ENCODE assay signal across 12 cellular contexts in genomic region chr3:157086775-157087174, GRCh38.
DNase-seq lines count a peak whose midpoint lies in the region; ATAC-seq and TF ChIP-seq lines count a peak whose summit lies in the region.
"Had no signal": no experiment of that assay in that cellular context is flagged by ENCODE, and none has a peak within 500 bp of the region (broad histone marks: within the 10 kb centered on the region; RNA-seq: fewer than 3 reads in every experiment).

No MANE protein-coding gene starts in this region.

- peaks cover 3% of the 10 kb centered on the region for H3K36me3 Mint-ChIP-seq in activated CD4-positive, alpha-beta T cell treated with anti-CD3 and anti-CD28 coated beads for 36 hours (ENCODE audit: low read depth)
- no peaks in the 10 kb centered on the region for H3K36me3 Mint-ChIP-seq in T-helper 17 cell (ENCODE audit: low read depth)

- intact Hi-C loops in activated CD4-positive, alpha-beta T cell treated with anti-CD3 and anti-CD28 coated beads for 36 hours (cut with DNase I, micrococcal nuclease) = loop anchor here in 1 of 2 experiments (10.0 kb wide), 2 partner anchors 562 to 1232 kb away; partner anchors contain the start of gene SLC33A1

- CTCF ChIA-PET in activated CD4-positive, alpha-beta T cell treated with anti-CD3 and anti-CD28 coated beads for 36 hours (lab: Charles Lee) = interaction anchor here (0.9 to 11.4 kb wide), 7 partner anchors 11 to 532 kb away, joined by 3 to 93 read pairs (median 4); partner anchors contain the start of genes SSR3 and TIPARP

- TF ChIP-seq POLR2A in erythroblast (IDR thresholded peaks at IDR 0.05; ENCODE audit: low read length) = no peak

- H3K4me3 ChIP-seq in subcutaneous abdominal adipose tissue (ENCODE audit: low read depth in 1 of 5, low read length in 5 of 5) = no peak overlapping the region

- no peak for DNase-seq in activated CD4-positive, alpha-beta T cell treated with anti-CD3 and anti-CD28 coated beads for 36 hours
- no peak for DNase-seq in activated CD4-positive, alpha-beta T cell treated with anti-CD3 and anti-CD28 coated beads for 4 hours
- DNase-seq in T-helper 17 cell (no peak), kidney tubule cell (ENCODE audit: low spot score) (peak; percentile 29), iPS-NIHi7 (ENCODE audit: extremely low spot score) (no peak), anterior cingulate cortex (lab: John Stamatoyannopoulos, UW) (no peak), erythroblast (lab: John Stamatoyannopoulos, UW) (no peak)
- DNase-seq: 8988T; effector CD4-positive, alpha-beta T cell; NCI-H2227 treated with DMSO at 0.1 percent for 48 hours; stimulated activated CD4-positive, alpha-beta T cell treated with anti-CD3 and anti-CD28 coated beads, Interleukin-4, amount 100 ng/mL, for 24 hours had no signal

- no peak overlapping the region for H3K9ac ChIP-seq in subcutaneous abdominal adipose tissue (ENCODE audit: low read length in 5 of 5)

- peak overlapping the region; percentile 47 for H3K27ac Mint-ChIP-seq in activated CD4-positive, alpha-beta T cell treated with anti-CD3 and anti-CD28 coated beads for 36 hours
- H3K27ac Mint-ChIP-seq in T-helper 17 cell = peak overlapping the region; percentile 14

- H3K9me3 ChIP-seq in T-helper 17 cell (ENCODE audit: control insufficient read depth, low read length, poor library complexity, severe bottlenecking) = no peaks in the 10 kb centered on the region
- no peaks in the 10 kb centered on the region for H3K9me3 ChIP-seq in subcutaneous abdominal adipose tissue (ENCODE audit: control insufficient read depth in 5 of 5, low read length in 5 of 5)

- H3K27ac ChIP-seq in subcutaneous abdominal adipose tissue (ENCODE audit: low read depth, low read length) = peak overlapping the region; percentile 98

- no peaks in the 10 kb centered on the region for H3K36me3 ChIP-seq in subcutaneous abdominal adipose tissue (ENCODE audit: control insufficient read depth in 5 of 5, insufficient read depth in 5 of 5, low read length in 5 of 5)

- no peak for ATAC-seq in activated CD4-positive, alpha-beta T cell treated with anti-CD3 and anti-CD28 coated beads for 36 hours
- no peak for ATAC-seq in T-helper 17 cell

- peaks cover 13 to 42% (median 29%) of the 10 kb centered on the region in 5 donors for H3K4me1 ChIP-seq in subcutaneous abdominal adipose tissue (ENCODE audit: control insufficient read depth in 5 of 5, insufficient read depth in 5 of 5, low read length in 5 of 5)

- H3K9me3 Mint-ChIP-seq in activated CD4-positive, alpha-beta T cell treated with anti-CD3 and anti-CD28 coated beads for 36 hours (ENCODE audit: low read depth) = no peaks in the 10 kb centered on the region

- H3K27me3 Mint-ChIP-seq in activated CD4-positive, alpha-beta T cell treated with anti-CD3 and anti-CD28 coated beads for 36 hours = peaks cover 1% of the 10 kb centered on the region
- no peaks in the 10 kb centered on the region for H3K27me3 Mint-ChIP-seq in T-helper 17 cell

- POLR2A ChIA-PET in activated CD4-positive, alpha-beta T cell treated with anti-CD3 and anti-CD28 coated beads for 36 hours (lab: Charles Lee) = interaction anchor here (0.6 to 3.8 kb wide), 2 partner anchors 11 to 42 kb away, joined by 3 to 35 read pairs; no protein-coding TSS in a partner anchor

- H3K4me3 Mint-ChIP-seq in activated CD4-positive, alpha-beta T cell treated with anti-CD3 and anti-CD28 coated beads for 36 hours = no peak overlapping the region
- no peak overlapping the region for H3K4me3 Mint-ChIP-seq in T-helper 17 cell

- H3K27me3 ChIP-seq in subcutaneous abdominal adipose tissue (ENCODE audit: control insufficient read depth in 5 of 5, insufficient read depth in 4 of 5, low read length in 5 of 5) = no peaks in the 10 kb centered on the region

- peaks cover 69% of the 10 kb centered on the region for H3K4me1 Mint-ChIP-seq in activated CD4-positive, alpha-beta T cell treated with anti-CD3 and anti-CD28 coated beads for 36 hours
- H3K4me1 Mint-ChIP-seq in T-helper 17 cell = peaks cover 28% of the 10 kb centered on the region
